In genomic region chr9:36486933-36487481, GRCh38 we compare ENCODE assay signal across 8 cellular contexts.
DNase-seq lines count a peak whose midpoint lies in the region; ATAC-seq and TF ChIP-seq lines count a peak whose summit lies in the region.

No MANE protein-coding gene starts in this region.

- H3K27ac ChIP-seq in ascending aorta, result peak overlapping the region; percentile 80 to 93
- no peak overlapping the region for H3K27ac ChIP-seq in iPS-18a (ENCODE audit: low read length)

- ATAC-seq in HG03378 (IDR thresholded peaks at IDR 0.05; ENCODE audit: unreplicated experiment), result peak; percentile 52

- H3K9ac ChIP-seq in iPS-18a (ENCODE audit: low read length), result peak overlapping the region; percentile 89

- H3K9me3 ChIP-seq in ascending aorta (no peaks in the 10 kb centered on the region), iPS-18a (ENCODE audit: control insufficient read depth, low read depth, low read length) (no peaks in the 10 kb centered on the region)

- intact Hi-C loops in ascending aorta (cut with DNase I), result loop anchor here (1.0 to 10.0 kb wide), 7 partner anchors 80 to 1908 kb away; partner anchors contain the start of genes ALDH1B1, GNE, ZBTB5 and ZCCHC7

- DNase-seq in AG20443 (ENCODE audit: low spot score), result peak; percentile 65
- peak; percentile 49 for DNase-seq in GM19238 (ENCODE audit: insufficient read length, low spot score)
- peak; percentile 61 for DNase-seq in SKM-1 treated with dmso at 0.1 percent for 144 hours (lab: John Stamatoyannopoulos, UW; ENCODE audit: unreplicated experiment)
- DNase-seq in ascending aorta (ENCODE audit: low spot score in 2 of 2), result peak in 1 of 2 donors; percentile 73
- DNase-seq in stimulated activated CD4-positive, alpha-beta T cell treated with anti-CD3 and anti-CD28 coated beads, Interleukin-12 subunit alpha, Interleukin-12 subunit beta, amount 100 ng/mL, for 48 hours (ENCODE audit: low read depth in 2 of 3, low spot score in 1 of 3), result peak; percentile 26 to 41 (median 35)
- DNase-seq in NCI-H1436 treated with DMSO at 0.1 percent for 48 hours (lab: John Stamatoyannopoulos, UW), result no peak

- H3K4me1 ChIP-seq in ascending aorta, result peaks cover 0 to 25% of the 10 kb centered on the region in 2 donors
- H3K4me1 ChIP-seq in iPS-18a (ENCODE audit: control insufficient read depth, low read depth, low read length), result peaks cover 38% of the 10 kb centered on the region

- no peak for TF ChIP-seq CTCF in ascending aorta (IDR thresholded peaks at IDR 0.05)

- peak overlapping the region; percentile 74 to 99 for H3K4me3 ChIP-seq in ascending aorta
- H3K4me3 ChIP-seq in iPS-18a (ENCODE audit: low read length), result peak overlapping the region; percentile 96

- H3K36me3 ChIP-seq in ascending aorta (no peaks in the 10 kb centered on the region), iPS-18a (ENCODE audit: control insufficient read depth, low read depth, low read length) (peaks cover 3% of the 10 kb centered on the region)

- no peaks in the 10 kb centered on the region for H3K27me3 ChIP-seq in ascending aorta
- H3K27me3 ChIP-seq in iPS-18a (ENCODE audit: control insufficient read depth, insufficient read depth, low read length), result no peaks in the 10 kb centered on the region
